1 cellular context compared by ENCODE assay signal in genomic region chr6:25181923-25182322, GRCh38.
TF ChIP-seq lines count a peak whose summit lies in the region.

No MANE protein-coding gene starts in this region.

TF ChIP-seq in GM12878, 131 proteins besides CTCF, POLR2A, EP300 and RAD21 (continued from another document):
- no peak for TF ChIP-seq USF2 (IDR thresholded peaks at IDR 0.05; ENCODE audit: borderline replicate concordance, low read depth, low read length)
- TF ChIP-seq HDAC2 (IDR thresholded peaks at IDR 0.05): no peak
- no peak for TF ChIP-seq NR2F1 (conservative IDR thresholded peaks at IDR 0.05)
- TF ChIP-seq BCL3 (IDR thresholded peaks at IDR 0.05; ENCODE audit: borderline replicate concordance, insufficient read depth, low read depth, low read length, poor library complexity, severe bottlenecking): no peak
- no peak for TF ChIP-seq CUX1 (IDR thresholded peaks at IDR 0.05; ENCODE audit: insufficient replicate concordance, low read depth, low read length)
- TF ChIP-seq IRF4 (IDR thresholded peaks at IDR 0.05; ENCODE audit: low read depth, low read length): no peak
